8 cellular contexts compared by ENCODE assay signal in genomic region chr12:108857158-108857407, GRCh38. TPM values are rescaled to one million over a fixed set of nuclear protein-coding genes. Genes with fewer than 3 reads are reported as not detected.
DNase-seq lines count a peak whose midpoint lies in the region; ATAC-seq and TF ChIP-seq lines count a peak whose summit lies in the region.

No MANE protein-coding gene starts in this region.

- no peak for TF ChIP-seq CTCF in brain (conservative IDR thresholded peaks at IDR 0.05)
- no peak for TF ChIP-seq CTCF in lung (IDR thresholded peaks at IDR 0.05; ENCODE audit: control extremely low read depth, extremely low read depth)

- H3K36me3 Mint-ChIP-seq in brain = peaks cover 38% of the 10 kb centered on the region

- in situ Hi-C loops in ACHN (cut with HindIII; ENCODE audit: low pct_ligation_motif_present, low pct_unique_long_range_greater_than_20kb, low sequenced_read_pairs) = no loop called here

- H3K4me1 ChIP-seq in BLaER1 treated with 17β-estradiol and CSF1 and Interleukin-3, amounts not matched to agents 10 nM and 100 nM = peaks cover 43 to 86% (median 69%) of the 10 kb centered on the region in 10 experiments
- H3K4me1 ChIP-seq in lung (ENCODE audit: control insufficient read depth in 2 of 2, insufficient read depth in 2 of 2, low read length in 2 of 2) (peaks cover 7 to 15% of the 10 kb centered on the region in 2 donors), urinary bladder (ENCODE audit: insufficient read depth) (no peaks in the 10 kb centered on the region)

- 0 to 1% methylated on average over 29 to 30 of the region's 30 CpGs for WGBS in lung, 2 donors
- under 1% methylated on average over 30 of the region's 30 CpGs for WGBS in urinary bladder

- peak overlapping the region; percentile 90 to 96 (median 93) for H3K9ac ChIP-seq in BLaER1 treated with 17β-estradiol and CSF1 and Interleukin-3, amounts not matched to agents 10 nM and 100 nM

- H3K4me3 Mint-ChIP-seq in brain = peak overlapping the region; percentile 94 to 97 (median 96)

- H3K9me3 Mint-ChIP-seq in brain = peaks cover 0 to 13% (median 9%) of the 10 kb centered on the region in 5 experiments

- peak overlapping the region; percentile 83 to 92 (median 89) for H3K27ac ChIP-seq in BLaER1 treated with 17β-estradiol and CSF1 and Interleukin-3, amounts not matched to agents 10 nM and 100 nM
- H3K27ac ChIP-seq in lung (ENCODE audit: low read depth in 1 of 2, low read length in 1 of 2) (peak overlapping the region; percentile 96 to 99), urinary bladder (ENCODE audit: low read depth) (peak overlapping the region; percentile 91)

- peaks cover 0 to 6% (median 0%) of the 10 kb centered on the region in 11 experiments; a peak in 6 of 22 replicates for H3K9me3 ChIP-seq in BLaER1 treated with 17β-estradiol and CSF1 and Interleukin-3, amounts not matched to agents 10 nM and 100 nM (replicated peaks in 1 of 11)
- no peaks in the 10 kb centered on the region for H3K9me3 ChIP-seq in lung (ENCODE audit: control insufficient read depth in 2 of 2, insufficient read depth in 1 of 2, low read length in 1 of 2)

- peaks cover 3 to 40% (median 21%) of the 10 kb centered on the region in 11 experiments; a peak in 16 of 22 replicates for H4K20me1 ChIP-seq in BLaER1 treated with 17β-estradiol and CSF1 and Interleukin-3, amounts not matched to agents 10 nM and 100 nM

- ATAC-seq in HG03196 (IDR thresholded peaks at IDR 0.05; ENCODE audit: unreplicated experiment) = peak; percentile 11
- ATAC-seq in lung (ENCODE audit: insufficient read depth, low FRiP score) = peak; percentile 8
- no peak for ATAC-seq in HG03280 (IDR thresholded peaks at IDR 0.05; ENCODE audit: unreplicated experiment)

- H3K36me3 ChIP-seq in BLaER1 treated with 17β-estradiol and CSF1 and Interleukin-3, amounts not matched to agents 10 nM and 100 nM = peaks cover 0 to 25% (median 18%) of the 10 kb centered on the region in 11 experiments; a peak in 18 of 22 replicates
- no peaks in the 10 kb centered on the region for H3K36me3 ChIP-seq in lung (ENCODE audit: control insufficient read depth in 2 of 2, insufficient read depth in 2 of 2, low read length in 2 of 2)
- no peaks in the 10 kb centered on the region for H3K36me3 ChIP-seq in urinary bladder (ENCODE audit: insufficient read depth)

- peak overlapping the region; percentile 81 to 97 (median 90) for H3K4me3 ChIP-seq in BLaER1 treated with 17β-estradiol and CSF1 and Interleukin-3, amounts not matched to agents 10 nM and 100 nM
- H3K4me3 ChIP-seq in lung = peak overlapping the region; percentile 92
- peak overlapping the region; percentile 80 for H3K4me3 ChIP-seq in urinary bladder (ENCODE audit: low read depth, low read length)

- peaks cover 11% of the 10 kb centered on the region for H3K27me3 Mint-ChIP-seq in brain

- H3K4me2 ChIP-seq in BLaER1 treated with 17β-estradiol and CSF1 and Interleukin-3, amounts not matched to agents 10 nM and 100 nM = peak overlapping the region; percentile 81 to 99 (median 96)

- peak overlapping the region; percentile 93 to 99 (median 97) for H3K27ac Mint-ChIP-seq in brain

- H3K27me3 ChIP-seq in BLaER1 treated with 17β-estradiol and CSF1 and Interleukin-3, amounts not matched to agents 10 nM and 100 nM = no peaks in the 10 kb centered on the region
- no peaks in the 10 kb centered on the region for H3K27me3 ChIP-seq in lung (ENCODE audit: control insufficient read depth, insufficient read depth)

- H3K4me1 Mint-ChIP-seq in brain = peaks cover 64% of the 10 kb centered on the region

- no peak for DNase-seq in lung (ENCODE audit: low spot score)
- no peak for DNase-seq in ACHN
- DNase-seq in SW 1271 (lab: John Stamatoyannopoulos, UW) = no peak

RNA-seq across cellular contexts. Expression of gene SSH1, which starts 0.3 kb away (rescaled TPM):
- polyA plus RNA-seq in brain (ENCODE audit: insufficient read depth, low read depth, low replicate concordance) (9.9 TPM), lung (10 to 100 TPM in 1 of 2 donors, 1 to 10 TPM in 1; 7.2 to 13.4 TPM), urinary bladder (12.5 TPM)
- total RNA-seq in lung (10 to 100 TPM; 29.0 to 39.5 TPM), urinary bladder (12.2 TPM)

RNA-seq across cellular contexts. Expression of gene DAO, which starts 22.8 kb away (rescaled TPM):
- polyA plus RNA-seq in brain (ENCODE audit: insufficient read depth, low read depth, low replicate concordance) (0.78 TPM), lung (under 1 TPM in 1 of 2 donors, not detected in 1; 0.08 TPM), urinary bladder (not detected)
- total RNA-seq in lung (not detected), urinary bladder (not detected)
